ENCODE assay signal across 9 cellular contexts in genomic region chr11:128814856-128815705, GRCh38. TPM values are rescaled to one million over a fixed set of nuclear protein-coding genes. Genes with fewer than 3 reads are reported as not detected.
DNase-seq lines count a peak whose midpoint lies in the region; ATAC-seq lines count a peak whose summit lies in the region.
"Had no signal": no experiment of that assay in that cellular context is flagged by ENCODE, and none has a peak within 500 bp of the region (broad histone marks: within the 10 kb centered on the region; RNA-seq: fewer than 3 reads in every experiment).

No MANE protein-coding gene starts in this region.

- DNase-seq in AG08395 (ENCODE audit: low spot score) = peak; percentile 96
- DNase-seq in HT1080 (ENCODE audit: low read depth) = peak; percentile 68
- DNase-seq in brain pericyte (ENCODE audit: low read depth, low spot score) = peak; percentile 10
- no peak for DNase-seq in left lobe of liver (ENCODE audit: low spot score)
- DNase-seq in cerebellum (ENCODE audit: low spot score) = no peak
- DNase-seq in NCI-H2081 treated with DMSO at 0.1 percent for 48 hours (lab: John Stamatoyannopoulos, UW) = no peak

- peak; percentile 43 for ATAC-seq in left lobe of liver
- no peak for ATAC-seq in HG02588 (IDR thresholded peaks at IDR 0.05; ENCODE audit: unreplicated experiment)
- ATAC-seq in HG02938 (IDR thresholded peaks at IDR 0.05; ENCODE audit: unreplicated experiment) = no peak

RNA-seq across cellular contexts. Expression of gene KCNJ1, which starts 52.0 kb away (rescaled TPM):
- total RNA-seq in HT1080 (2014; rRNA removed; shearing (Covaris generic)) = not detected in 2 replicates
- not detected in 2 replicates for polyA plus RNA-seq in HT1080 (2015; cell fraction: cytosol; rRNA removed)
- not detected in 2 replicates for polyA plus RNA-seq in HT1080 (2015; cell fraction: nucleus; rRNA removed)
- total RNA-seq in left lobe of liver (not detected), cerebellum (not detected)
- total RNA-seq: natural killer cell treated with Interleukin-12 subunit alpha and Interleukin-12 subunit beta and Interleukin-15 and Interleukin-18, amount 100 ng/mL, for 72 hours had no signal

Comparison
In these comparisons a context has a peak if more than half of its experiments do, and no peak if none do; other contexts are left out.
1. DNase-seq: peak in AG08395 (single experiment), HT1080 (single experiment) and brain pericyte (single experiment); none in left lobe of liver (single experiment), cerebellum (single experiment) and NCI-H2081 treated with DMSO at 0.1 percent for 48 hours (single experiment).